Comparison of ENCODE assay signal across 8 cellular contexts in the genomic region with DNA sequence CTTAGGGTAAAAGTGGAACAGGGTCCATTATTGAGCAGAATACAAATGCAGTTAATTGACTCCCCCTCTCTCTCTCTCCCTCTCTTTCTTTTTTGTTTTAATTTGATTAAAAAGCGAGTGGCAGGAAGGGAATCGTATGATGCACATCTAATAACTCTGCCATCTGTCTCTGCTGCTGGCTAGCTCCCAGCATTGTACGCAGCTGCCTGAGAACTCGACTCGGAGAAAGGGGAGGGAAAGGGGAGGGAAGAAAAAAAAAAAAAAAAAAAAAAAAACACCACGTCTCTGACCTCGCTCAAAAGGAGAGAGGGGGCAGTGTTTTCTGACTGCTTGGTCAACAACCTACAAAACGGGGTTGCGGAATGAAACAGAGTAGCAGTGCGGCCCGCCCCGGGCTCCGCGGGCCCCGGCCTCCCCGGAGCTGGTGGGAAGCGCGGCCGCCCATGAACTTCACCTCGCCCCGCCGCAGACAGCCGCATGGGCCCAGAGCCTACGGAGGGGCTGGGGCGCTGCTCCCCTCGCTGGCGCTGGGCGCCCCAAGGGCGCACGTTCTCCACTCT.
DNase-seq lines count a peak whose midpoint lies in the region; ATAC-seq and TF ChIP-seq lines count a peak whose summit lies in the region.

No MANE protein-coding gene starts in this region.

- H3K4me1 Mint-ChIP-seq in MCF 10A (ENCODE audit: insufficient read depth, unreplicated experiment) = peaks cover 5% of the 10 kb centered on the region

- H3K4me3 ChIP-seq in iPS-11a (ENCODE audit: low read depth, low read length) = peak overlapping the region; percentile 55

- ATAC-seq in GM19395 (IDR thresholded peaks at IDR 0.05; ENCODE audit: unreplicated experiment) = peak; percentile 62
- ATAC-seq in HG03457 (IDR thresholded peaks at IDR 0.05; ENCODE audit: unreplicated experiment) = peak; percentile 44

- DNase-seq in DMS 273 (lab: John Stamatoyannopoulos, UW; ENCODE audit: unreplicated experiment) (peak; percentile 98), NCI-H748 (lab: John Stamatoyannopoulos, UW; ENCODE audit: unreplicated experiment) (peak; percentile 90), MCF 10A (ENCODE audit: unreplicated experiment) (peak; percentile 75), retina (peak; percentile 94), SIG-M5 (lab: John Stamatoyannopoulos, UW) (no peak)

- H3K4me3 Mint-ChIP-seq in MCF 10A (ENCODE audit: unreplicated experiment) = peak overlapping the region; percentile 83

- POLR2A ChIA-PET in MCF 10A (lab: Yijun Ruan, JAX) = interaction anchor here (0.7 kb wide), 1 partner anchor 14 kb away, joined by 4 read pairs; no protein-coding TSS in a partner anchor

- no peaks in the 10 kb centered on the region for H3K36me3 Mint-ChIP-seq in MCF 10A (ENCODE audit: insufficient read depth, unreplicated experiment)

- peak overlapping the region; percentile 47 for H3K27ac Mint-ChIP-seq in MCF 10A (ENCODE audit: low read depth, unreplicated experiment)

- TF ChIP-seq CTCF in MCF 10A (IDR thresholded peaks at IDR 0.05; ENCODE audit: unreplicated experiment) = no peak

- CTCF ChIA-PET in MCF 10A (lab: Yijun Ruan, JAX) = interaction anchor here (0.6 to 0.8 kb wide), 10 partner anchors 28 to 1249 kb away, joined by 3 to 9 read pairs (median 4); no protein-coding TSS in a partner anchor

- BruUV-seq in MCF 10A (replicated peaks; lab: Mats Ljungman, UMichigan) = no TSS peak

- intact Hi-C loops in MCF 10A (cut with micrococcal nuclease) = loop anchor here (10.0 kb wide), 1 partner anchor 87 kb away; no protein-coding TSS in a partner anchor

- no peaks in the 10 kb centered on the region for H3K27me3 Mint-ChIP-seq in MCF 10A (ENCODE audit: insufficient read depth, unreplicated experiment)

- no peaks in the 10 kb centered on the region for H3K9me3 Mint-ChIP-seq in MCF 10A (ENCODE audit: unreplicated experiment)
